18 cellular contexts compared by ENCODE assay signal in genomic region chr20:3648941-3649340, GRCh38. TPM values are rescaled to one million over a fixed set of nuclear protein-coding genes. Genes with fewer than 3 reads are reported as not detected.
A peak's percentile ranks its signal among the peaks of the same experiment; 100 is the strongest.
DNase-seq lines count a peak whose midpoint lies in the region; ATAC-seq and TF ChIP-seq lines count a peak whose summit lies in the region.
"Had no signal": no experiment of that assay in that cellular context is flagged by ENCODE, and none has a peak within 500 bp of the region (broad histone marks: within the 10 kb centered on the region; RNA-seq: fewer than 3 reads in every experiment).

No MANE protein-coding gene starts in this region.

- H3K9me3 ChIP-seq in BLaER1 (no peaks in the 10 kb centered on the region), ovary (no peaks in the 10 kb centered on the region), trophoblast cell (ENCODE audit: insufficient read depth, low read depth, low read length) (no peaks in the 10 kb centered on the region)

- TF ChIP-seq CTCF in ovary (IDR thresholded peaks at IDR 0.05), result no peak

- no peak for TF ChIP-seq EP300 in ovary (IDR thresholded peaks at IDR 0.05)

- no peak overlapping the region for H4K91ac ChIP-seq in trophoblast cell (ENCODE audit: low read depth, low read length)

- DNase-seq in NCI-H146 (lab: John Stamatoyannopoulos, UW) (peak; percentile 11), NCI-H146 treated with DMSO at 0.1 percent for 48 hours (lab: John Stamatoyannopoulos, UW; ENCODE audit: unreplicated experiment) (no peak), NCI-H526 treated with DMSO at 0.1 percent for 48 hours (lab: John Stamatoyannopoulos, UW) (peak; percentile 20), islet precursor cell (peak; percentile 51), ovary (no peak), trophoblast cell (no peak)
- DNase-seq: ACHN; CD8-positive, alpha-beta T cell; COR-L47; DMS153; GM23248; H7 had no signal

- H3K79me1 ChIP-seq in trophoblast cell (ENCODE audit: low read length), result no peaks in the 10 kb centered on the region

- no peak overlapping the region for H2AK5ac ChIP-seq in trophoblast cell (ENCODE audit: low read length)

- no peak overlapping the region for H2AFZ ChIP-seq in trophoblast cell (ENCODE audit: insufficient read depth, low read length, poor library complexity)
- H2AFZ ChIP-seq: GM23248 had no signal

- no peaks in the 10 kb centered on the region for H3K79me2 ChIP-seq in trophoblast cell (ENCODE audit: control insufficient read depth, insufficient read depth, low read length, poor library complexity)

- H3K27ac ChIP-seq in BLaER1 (no peak overlapping the region), ovary (no peak overlapping the region), trophoblast cell (ENCODE audit: low read depth, low read length) (no peak overlapping the region)
- H3K27ac ChIP-seq: GM23248 had no signal

- WGBS in ovary, 3 donors, result 72 to 78% (median 75%) methylated on average over 8 of the region's 8 CpGs
- no CpG with 5 or more reads among the region's 8 CpGs for WGBS in trophoblast cell (ENCODE audit: extremely low coverage, insufficient coverage, insufficient read length)

- H3K36me3 ChIP-seq in BLaER1 (peaks cover 19% of the 10 kb centered on the region), ovary (no peaks in the 10 kb centered on the region), trophoblast cell (ENCODE audit: control insufficient read depth in 1 of 2, insufficient read depth in 2 of 2, low read length in 2 of 2) (peaks cover 0 to 14% of the 10 kb centered on the region in 2 experiments)

- no peak overlapping the region for H3K23ac ChIP-seq in trophoblast cell (ENCODE audit: low read length)

- no peak overlapping the region for H3K9ac ChIP-seq in BLaER1
- no peak overlapping the region for H3K9ac ChIP-seq in trophoblast cell (ENCODE audit: low read length)
- H3K9ac ChIP-seq: GM23248 had no signal

- H2BK12ac ChIP-seq in trophoblast cell (ENCODE audit: low read length), result no peak overlapping the region

- H2BK120ac ChIP-seq in trophoblast cell (ENCODE audit: insufficient read depth, low read length, poor library complexity), result no peak overlapping the region

- H3K4me3 ChIP-seq in BLaER1 (no peak overlapping the region), ovary (no peak overlapping the region), trophoblast cell (ENCODE audit: low read depth, low read length) (no peak overlapping the region)
- H3K4me3 ChIP-seq: GM23248 had no signal

- no peak for ATAC-seq in GM21526 (IDR thresholded peaks at IDR 0.05; ENCODE audit: low FRiP score, unreplicated experiment)
- ATAC-seq: CD8-positive, alpha-beta T cell had no signal

- H3K4me2 ChIP-seq in BLaER1 (peak overlapping the region; percentile 55), trophoblast cell (ENCODE audit: low read length) (no peak overlapping the region)

- H4K8ac ChIP-seq in trophoblast cell (ENCODE audit: low read depth, low read length), result no peak overlapping the region

- no peak overlapping the region for H3K14ac ChIP-seq in trophoblast cell (ENCODE audit: low read length)

- no peaks in the 10 kb centered on the region for H3K27me3 ChIP-seq in BLaER1
- no peaks in the 10 kb centered on the region for H3K27me3 ChIP-seq in ovary
- no peaks in the 10 kb centered on the region for H3K27me3 ChIP-seq in trophoblast cell (ENCODE audit: insufficient read depth, low read length)

- intact Hi-C loops in ovary (cut with DNase I), result no loop called here

- no peak for TF ChIP-seq POLR2A in ovary (IDR thresholded peaks at IDR 0.05)

- peaks cover 64% of the 10 kb centered on the region for H3K4me1 ChIP-seq in BLaER1
- no peaks in the 10 kb centered on the region for H3K4me1 ChIP-seq in ovary (ENCODE audit: insufficient read depth)
- H3K4me1 ChIP-seq in trophoblast cell (ENCODE audit: control insufficient read depth in 1 of 2, insufficient read depth in 2 of 2, low read length in 2 of 2), result peaks cover 0 to 2% of the 10 kb centered on the region in 2 experiments

- H2BK5ac ChIP-seq in trophoblast cell (ENCODE audit: low read depth, low read length, poor library complexity), result no peak overlapping the region

- H3K18ac ChIP-seq in trophoblast cell (ENCODE audit: low read length), result no peak overlapping the region

- no peak overlapping the region for H3K4ac ChIP-seq in trophoblast cell (ENCODE audit: low read depth, low read length)

- no peak overlapping the region for H4K12ac ChIP-seq in trophoblast cell (ENCODE audit: low read depth, low read length)

- no peaks in the 10 kb centered on the region for H4K20me1 ChIP-seq in BLaER1

RNA-seq across cellular contexts. Expression of gene GFRA4, which starts 14.3 kb away (rescaled TPM):
- not detected for total RNA-seq in ovary
- polyA plus RNA-seq in ovary, result under 1 TPM in 1 of 2 donors, not detected in 1; 0.22 TPM
- not detected in 2 replicates for polyA plus RNA-seq in trophoblast cell (2013)
- total RNA-seq: A172; CD8-positive, alpha-beta T cell; GM23248; H7; HT1080 had no signal
- polyA plus RNA-seq: CD14-positive monocyte, GM23248, IgD-negative memory B cell had no signal

RNA-seq across cellular contexts. Expression of gene ADAM33, which starts 32.9 kb away (rescaled TPM):
- total RNA-seq in ovary, result 10 to 100 TPM; 12.4 to 68.1 (median 26.1) TPM
- 10 to 100 TPM; 23.3 to 34.1 TPM for polyA plus RNA-seq in ovary
- polyA plus RNA-seq in trophoblast cell (2013), result 10.1 and 10.4 TPM in 2 replicates
- total RNA-seq: A172; CD8-positive, alpha-beta T cell; HT1080 had no signal
- polyA plus RNA-seq: CD14-positive monocyte, IgD-negative memory B cell had no signal

Comparison
In these comparisons a context has a peak if more than half of its experiments do, and no peak if none do; other contexts are left out.
1. DNase-seq: peak in NCI-H146 (single experiment), NCI-H526 treated with DMSO at 0.1 percent for 48 hours (single experiment) and islet precursor cell (single experiment); none in NCI-H146 treated with DMSO at 0.1 percent for 48 hours (single experiment), ovary (0 of 5) and trophoblast cell (0 of 2).